15 cellular contexts compared by ENCODE assay signal in the genomic region with DNA sequence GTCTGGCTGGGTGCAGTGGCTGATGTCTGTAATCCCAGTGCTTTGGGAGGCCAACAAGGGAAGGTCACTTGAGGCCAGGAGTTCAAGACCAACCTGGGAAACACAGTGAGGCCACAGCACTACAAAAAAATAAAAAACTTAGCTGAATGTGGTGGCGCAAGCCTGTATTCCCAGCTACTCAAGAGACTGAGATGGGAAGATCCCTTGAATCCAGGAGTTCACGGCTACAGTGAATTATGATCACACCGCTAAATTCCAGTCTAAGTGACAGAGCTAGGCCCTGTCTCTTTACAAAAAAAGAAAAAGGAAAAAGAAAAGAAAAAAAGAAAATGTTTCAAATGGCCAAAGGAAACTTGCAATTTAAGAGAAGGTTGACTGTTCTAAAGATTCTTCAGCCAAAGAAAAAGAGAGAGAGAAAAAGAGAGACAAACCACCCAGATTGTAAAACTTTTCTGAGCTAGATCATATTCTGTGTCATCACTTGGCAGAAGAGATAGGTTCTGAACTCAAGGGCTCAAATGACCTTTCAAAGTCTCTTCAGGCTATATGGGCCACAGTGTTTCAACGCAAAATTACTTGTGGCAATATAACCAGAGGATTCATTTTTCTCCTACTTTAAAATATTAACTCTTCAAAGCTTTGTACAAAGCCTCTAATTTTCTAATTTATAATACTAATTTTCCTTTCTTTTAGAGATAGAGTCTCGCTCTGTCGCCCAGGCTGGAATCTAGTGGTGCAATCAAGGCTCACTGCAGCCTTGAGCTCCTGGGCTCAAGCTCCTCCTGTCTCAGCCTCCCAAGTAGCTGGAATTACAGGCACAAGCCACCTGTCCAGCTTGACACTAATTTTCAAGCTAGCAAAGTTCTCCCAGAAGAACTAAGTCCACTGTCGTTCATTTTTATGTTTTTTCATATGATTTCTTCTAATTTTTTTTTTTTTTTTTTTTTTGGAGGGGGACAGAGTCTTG. TPM values are rescaled to one million over a fixed set of nuclear protein-coding genes. Genes with fewer than 3 reads are reported as not detected.
DNase-seq lines count a peak whose midpoint lies in the region; ATAC-seq and TF ChIP-seq lines count a peak whose summit lies in the region.
"Had no signal": no experiment of that assay in that cellular context is flagged by ENCODE, and none has a peak within 500 bp of the region (broad histone marks: within the 10 kb centered on the region; RNA-seq: fewer than 3 reads in every experiment).

No MANE protein-coding gene starts in this region.

- peaks cover 0 to 41% of the 10 kb centered on the region in 2 donors for H3K4me1 ChIP-seq in right atrium auricular region
- peaks cover 9% of the 10 kb centered on the region; the same call in 1 of the 2 replicates for H3K4me1 ChIP-seq in Panc1 (ENCODE audit: control insufficient read depth, insufficient read depth, low read length)
- peaks cover 10 to 82% (median 10%) of the 10 kb centered on the region in 3 donors for H3K4me1 ChIP-seq in gastroesophageal sphincter
- H3K4me1 ChIP-seq in skeletal muscle satellite cell (ENCODE audit: control insufficient read depth, insufficient read depth, low read length) = peaks cover 14% of the 10 kb centered on the region
- peaks cover 21% of the 10 kb centered on the region for H3K4me1 ChIP-seq in Karpas-422 (ENCODE audit: low read length)

- H3K9me2 ChIP-seq in Karpas-422 (replicated peaks; ENCODE audit: insufficient read depth, low read length) = no peaks in the 10 kb centered on the region

- no peaks in the 10 kb centered on the region for H3K36me3 ChIP-seq in right atrium auricular region
- H3K36me3 ChIP-seq in Panc1 (ENCODE audit: control insufficient read depth, insufficient read depth, low read length) = no peaks in the 10 kb centered on the region
- H3K36me3 ChIP-seq in gastroesophageal sphincter = peaks cover 0 to 8% of the 10 kb centered on the region in 2 donors
- H3K36me3 ChIP-seq in skeletal muscle satellite cell (ENCODE audit: insufficient read depth, low read length) = no peaks in the 10 kb centered on the region
- peaks cover 25% of the 10 kb centered on the region for H3K36me3 ChIP-seq in Karpas-422 (ENCODE audit: insufficient read depth, low read length)
- H3K36me3 ChIP-seq: esophagus muscularis mucosa had no signal

- no peak overlapping the region for H2AFZ ChIP-seq in Karpas-422 (ENCODE audit: low read length)

- BruUV-seq in Panc1 (replicated peaks; lab: Mats Ljungman, UMichigan) = TSS peak; percentile 55

- intact Hi-C loops in Right ventricle myocardium superior (cut with DNase I) = no loop called here
- intact Hi-C loops in Panc1 (cut with micrococcal nuclease; ENCODE audit: unreplicated experiment) = no loop called here

- no peak for TF ChIP-seq CTCF in right atrium auricular region (IDR thresholded peaks at IDR 0.05)
- no peak for TF ChIP-seq CTCF in Panc1 (IDR thresholded peaks at IDR 0.05)
- TF ChIP-seq CTCF in gastroesophageal sphincter (IDR thresholded peaks at IDR 0.05) = no peak

- peak overlapping the region; percentile 12 for H3K4me2 ChIP-seq in skeletal muscle satellite cell (ENCODE audit: low read length)
- no peak overlapping the region for H3K4me2 ChIP-seq in Karpas-422 (ENCODE audit: low read depth, low read length, poor library complexity, severe bottlenecking)
- H3K4me2 ChIP-seq: BLaER1 treated with 17β-estradiol and CSF1 and Interleukin-3, amounts not matched to agents 10 nM and 100 nM had no signal

- no peaks in the 10 kb centered on the region for H3K9me3 ChIP-seq in right atrium auricular region
- H3K9me3 ChIP-seq in Panc1 (ENCODE audit: control insufficient read depth, insufficient read depth, low read depth, low read length) = no peaks in the 10 kb centered on the region
- H3K9me3 ChIP-seq in gastroesophageal sphincter = no peaks in the 10 kb centered on the region
- H3K9me3 ChIP-seq in skeletal muscle satellite cell (replicated peaks; ENCODE audit: low read length) = no peaks in the 10 kb centered on the region
- H3K9me3 ChIP-seq in Karpas-422 (ENCODE audit: low read length) = no peaks in the 10 kb centered on the region
- H3K9me3 ChIP-seq: esophagus muscularis mucosa had no signal

- ATAC-seq in Right ventricle myocardium superior (ENCODE audit: poor library complexity) = peak; percentile 39
- ATAC-seq in Panc1 = no peak; the same call in 1 of the 2 replicates
- peak; percentile 39 for ATAC-seq in gastroesophageal sphincter
- no peak for ATAC-seq in GM19324 (IDR thresholded peaks at IDR 0.05; ENCODE audit: low FRiP score, unreplicated experiment)

- no peak overlapping the region for H3K9ac ChIP-seq in skeletal muscle satellite cell (ENCODE audit: low read depth, low read length)
- H3K9ac ChIP-seq in Karpas-422 (ENCODE audit: low read length) = no peak overlapping the region
- H3K9ac ChIP-seq: BLaER1 treated with 17β-estradiol and CSF1 and Interleukin-3, amounts not matched to agents 10 nM and 100 nM had no signal

- in situ Hi-C loops in Panc1 (cut with HindIII; ENCODE audit: low pct_unique_long_range_greater_than_20kb, low sequenced_read_pairs) = no loop called here

- CTCF ChIA-PET in Panc1 (lab: Charles Lee) = interaction anchor here (0.7 kb wide), 1 partner anchor 23 kb away, joined by 12 read pairs; no protein-coding TSS in a partner anchor

- H3K79me2 ChIP-seq in Karpas-422 (ENCODE audit: low read length) = peaks cover 85% of the 10 kb centered on the region

- 67 to 80% methylated on average over 4 to 7 of the region's 7 CpGs for WGBS in gastroesophageal sphincter (ENCODE audit: low coverage in 1 of 2), 2 donors

- H3K27ac ChIP-seq in right atrium auricular region = no peak overlapping the region
- no peak overlapping the region for H3K27ac ChIP-seq in Panc1 (ENCODE audit: low read length)
- H3K27ac ChIP-seq in gastroesophageal sphincter = peak overlapping the region in 1 of 4 donors; percentile 25
- no peak overlapping the region for H3K27ac ChIP-seq in Karpas-422 (ENCODE audit: low read length)
- H3K27ac ChIP-seq: BLaER1 treated with 17β-estradiol and CSF1 and Interleukin-3, amounts not matched to agents 10 nM and 100 nM had no signal

- H3K4me3 ChIP-seq in right atrium auricular region (no peak overlapping the region), Panc1 (ENCODE audit: low read depth in 2 of 2, low read length in 2 of 2) (no peak overlapping the region), gastroesophageal sphincter (no peak overlapping the region), skeletal muscle satellite cell (ENCODE audit: low read length) (no peak overlapping the region), Karpas-422 (ENCODE audit: low read length) (no peak overlapping the region)
- H3K4me3 ChIP-seq: BLaER1 treated with 17β-estradiol and CSF1 and Interleukin-3, amounts not matched to agents 10 nM and 100 nM; esophagus muscularis mucosa had no signal

- no peak for TF ChIP-seq POLR2A in gastroesophageal sphincter (IDR thresholded peaks at IDR 0.05)

- peaks cover 8% of the 10 kb centered on the region for H4K20me1 ChIP-seq in Karpas-422 (ENCODE audit: insufficient read depth, low read depth, low read length)

- DNase-seq in Right ventricle myocardium superior (no peak), right atrium auricular region (ENCODE audit: low spot score) (no peak), Panc1 (ENCODE audit: low read depth, low spot score) (no peak), Karpas-422 (no peak)
- no peak for DNase-seq in activated CD8-positive, alpha-beta memory T cell treated with anti-CD3 and anti-CD28 coated beads, Interleukin-2, amount 50 U/mL, for 48 hours
- DNase-seq: activated gamma-delta T cell; mammary epithelial cell; NCI-H226; stimulated activated CD4-positive, alpha-beta T cell treated with anti-CD3 and anti-CD28 coated beads, Interleukin-4, amount 100 ng/mL, for 4 hours; SW 1271 had no signal

- H3K27me3 ChIP-seq in right atrium auricular region (no peaks in the 10 kb centered on the region), Panc1 (ENCODE audit: control insufficient read depth, insufficient read depth, low read length) (no peaks in the 10 kb centered on the region), gastroesophageal sphincter (no peaks in the 10 kb centered on the region), skeletal muscle satellite cell (ENCODE audit: control insufficient read depth, insufficient read depth, low read length) (no peaks in the 10 kb centered on the region), Karpas-422 (ENCODE audit: low read length) (no peaks in the 10 kb centered on the region)
- H3K27me3 ChIP-seq: BLaER1 treated with 17β-estradiol and CSF1 and Interleukin-3, amounts not matched to agents 10 nM and 100 nM; esophagus muscularis mucosa had no signal

- no peak for TF ChIP-seq EP300 in gastroesophageal sphincter (IDR thresholded peaks at IDR 0.05)

- POLR2A ChIA-PET in Panc1 (lab: Charles Lee) = interaction anchor here (0.6 to 1.0 kb wide), 4 partner anchors 19 to 197 kb away, joined by 3 to 14 read pairs (median 8); a partner anchor contains a TSS

RNA-seq across cellular contexts. Expression of a gene that starts 20.5 kb away (rescaled TPM):
- total RNA-seq in Right ventricle myocardium superior (14.8 TPM), right atrium auricular region (10 to 100 TPM; 15.9 to 16.1 TPM), Panc1 (2021; ENCODE audit: unreplicated experiment) (37.5 TPM), gastroesophageal sphincter (10 to 100 TPM; 26.7 to 49.2 (median 39.1) TPM)
- 17.7 TPM for polyA plus RNA-seq in Panc1 (2012; ENCODE audit: insufficient read length)
- 12.5 and 15.7 TPM in 2 replicates for total RNA-seq in skeletal muscle satellite cell (2012; rRNA removed)
- 43.6 and 56.4 TPM in 2 replicates for total RNA-seq in Karpas-422 (2014; rRNA removed; shearing (Covaris generic); ENCODE audit: low replicate concordance)

RNA-seq across cellular contexts. Expression of a gene that starts 20.9 kb away (rescaled TPM):
- 31.4 TPM for total RNA-seq in Right ventricle myocardium superior
- 10 to 100 TPM; 13.4 to 18.9 TPM for total RNA-seq in right atrium auricular region
- total RNA-seq in Panc1 (2021; ENCODE audit: unreplicated experiment) = 60.6 TPM
- 35.4 TPM for polyA plus RNA-seq in Panc1 (2012; ENCODE audit: insufficient read length)
- 10 to 100 TPM; 30.5 to 36.2 (median 31.3) TPM for total RNA-seq in gastroesophageal sphincter
- 14.6 and 17.5 TPM in 2 replicates for total RNA-seq in skeletal muscle satellite cell (2012; rRNA removed)
- 13.9 and 45.3 TPM in 2 replicates for total RNA-seq in Karpas-422 (2014; rRNA removed; shearing (Covaris generic); ENCODE audit: low replicate concordance)

RNA-seq across cellular contexts. Expression of a gene that starts 59.8 kb away (rescaled TPM):
- total RNA-seq in Right ventricle myocardium superior = 15.7 TPM
- total RNA-seq in right atrium auricular region = 10 to 100 TPM; 15.4 to 18.0 TPM
- total RNA-seq in Panc1 (2021; ENCODE audit: unreplicated experiment) = 72.0 TPM
- 56.0 TPM for polyA plus RNA-seq in Panc1 (2012; ENCODE audit: insufficient read length)
- total RNA-seq in gastroesophageal sphincter = 10 to 100 TPM; 13.9 to 22.7 (median 15.4) TPM
- 18.8 and 26.0 TPM in 2 replicates for total RNA-seq in skeletal muscle satellite cell (2012; rRNA removed)
- total RNA-seq in Karpas-422 (2014; rRNA removed; shearing (Covaris generic); ENCODE audit: low replicate concordance) = 24.0 and 27.4 TPM in 2 replicates

Comparison
In these comparisons a context has a peak if more than half of its experiments do, and no peak if none do; other contexts are left out.
1. ATAC-seq: peak in Right ventricle myocardium superior (single experiment) and gastroesophageal sphincter (single experiment); none in Panc1 (single experiment) and GM19324 (single experiment).